In genomic region chr15:28921925-28922711, GRCh38 we compare ENCODE assay signal across 11 cellular contexts. TPM values are rescaled to one million over a fixed set of nuclear protein-coding genes. Genes with fewer than 3 reads are reported as not detected.
A peak's percentile ranks its signal among the peaks of the same experiment; 100 is the strongest.
DNase-seq lines count a peak whose midpoint lies in the region; ATAC-seq and TF ChIP-seq lines count a peak whose summit lies in the region.
"Had no signal": no experiment of that assay in that cellular context is flagged by ENCODE, and none has a peak within 500 bp of the region (broad histone marks: within the 10 kb centered on the region; RNA-seq: fewer than 3 reads in every experiment).

No MANE protein-coding gene starts in this region.

- H3K4me3 ChIP-seq in dorsolateral prefrontal cortex: no peak overlapping the region

- no peaks in the 10 kb centered on the region for H3K27me3 ChIP-seq in dorsolateral prefrontal cortex

- peak; percentile 4 for DNase-seq in NCI-H345 (lab: John Stamatoyannopoulos, UW)
- DNase-seq in NCI-H345 treated with DMSO at 0.1 percent for 48 hours (lab: John Stamatoyannopoulos, UW; ENCODE audit: unreplicated experiment): no peak
- DNase-seq in M059J (ENCODE audit: low read depth): peak; percentile 14
- peak in 4 of 10 donors; percentile 9 to 50 (median 44) for DNase-seq in dorsolateral prefrontal cortex
- DNase-seq in posterior vena cava (ENCODE audit: low spot score): peak; percentile 55
- DNase-seq in GM03348 (ENCODE audit: low spot score): no peak
- DNase-seq in SKM-1 (lab: John Stamatoyannopoulos, UW; ENCODE audit: unreplicated experiment): no peak
- DNase-seq: KG1; SIG-M5; stimulated activated CD4-positive, alpha-beta T cell treated with anti-CD3 and anti-CD28 coated beads, Interleukin-12 subunit alpha, Interleukin-12 subunit beta, amount 100 ng/mL, for 4 hours had no signal

- peak in 51 of 56 donors; percentile 23 to 74 (median 52) for TF ChIP-seq CTCF in dorsolateral prefrontal cortex (IDR thresholded peaks at IDR 0.05 in 54 of 56, conservative IDR thresholded peaks at IDR 0.05 in 2 of 56; ENCODE audit: low read depth in 1 of 56, partially characterized antibody in 56 of 56)

- intact Hi-C loops in dorsolateral prefrontal cortex (cut with DNase I): no loop called here
- intact Hi-C loops in posterior vena cava (cut with DNase I): loop anchor here in 1 of 2 donors (2.0 kb wide), 1 partner anchor 55 kb away; no protein-coding TSS in a partner anchor

- H3K27ac ChIP-seq in dorsolateral prefrontal cortex: peak overlapping the region in 9 of 59 donors; percentile 4 to 75 (median 23)

- no peak for ATAC-seq in HG02852 (IDR thresholded peaks at IDR 0.05; ENCODE audit: unreplicated experiment)

RNA-seq across cellular contexts. Expression of gene APBA2, which starts 36.3 kb away (rescaled TPM):
- 9.2 and 11.2 TPM in 2 replicates for total RNA-seq in M059J (2014; rRNA removed; shearing (Covaris generic))
- total RNA-seq in dorsolateral prefrontal cortex (100 to 1,000 TPM in 118 of 120 experiments, 10 to 100 TPM in 2; 90.7 to 210 (median 166) TPM), posterior vena cava (1 to 10 TPM; 2.7 to 4.0 TPM)

Comparison
In these comparisons a context has a peak if more than half of its experiments do, and no peak if none do; other contexts are left out.
1. DNase-seq: peak in NCI-H345 (single experiment), M059J (single experiment) and posterior vena cava (single experiment); none in NCI-H345 treated with DMSO at 0.1 percent for 48 hours (single experiment), GM03348 (single experiment) and SKM-1 (single experiment).